9 cellular contexts compared by ENCODE assay signal in the genomic region with DNA sequence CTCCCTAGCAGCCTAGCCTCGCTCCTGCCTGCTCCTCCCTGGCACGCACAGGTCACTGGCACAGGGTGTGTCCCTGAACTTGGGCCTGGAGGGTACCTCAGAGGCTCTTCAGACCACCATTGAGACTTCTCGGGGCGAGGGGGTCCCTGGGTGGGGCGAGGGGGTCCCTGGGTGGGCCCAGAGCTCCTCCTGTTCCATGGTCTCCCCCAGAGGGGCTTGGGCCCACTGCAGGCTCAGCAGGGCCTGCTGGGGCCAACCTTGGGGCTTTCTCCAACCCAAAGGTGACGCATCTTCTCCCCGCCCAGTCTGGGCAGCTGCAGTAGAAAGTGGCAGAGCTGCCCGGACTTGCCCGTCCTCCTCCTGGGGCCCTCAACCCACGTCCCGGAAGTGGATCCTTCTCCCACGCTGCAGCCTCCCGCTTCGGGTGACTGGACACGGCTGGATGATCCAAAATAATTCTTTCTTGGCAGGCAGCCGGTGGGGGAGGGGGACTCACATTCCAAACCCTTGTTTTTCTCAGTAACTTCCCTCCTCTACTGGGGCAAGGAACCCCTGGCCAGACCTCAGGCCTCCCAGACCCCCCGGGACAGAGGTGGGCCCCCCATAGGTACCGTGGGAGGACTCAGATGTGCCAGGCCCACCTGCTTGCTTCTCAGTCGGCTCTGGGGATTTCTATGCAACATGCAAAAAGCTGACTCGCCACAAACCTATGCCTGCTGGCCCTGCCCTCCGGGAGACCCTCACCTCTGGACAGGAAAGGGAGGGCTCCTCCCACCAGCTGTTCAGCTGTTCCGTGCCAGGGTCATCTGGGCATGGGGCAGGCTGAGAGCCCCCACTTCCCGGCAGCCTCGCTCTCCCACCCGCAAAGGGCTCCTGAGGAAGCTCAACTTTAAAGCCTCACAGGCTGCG. TPM values are rescaled to one million over a fixed set of nuclear protein-coding genes. Genes with fewer than 3 reads are reported as not detected.
DNase-seq lines count a peak whose midpoint lies in the region; ATAC-seq, FAIRE-seq and TF ChIP-seq lines count a peak whose summit lies in the region.
"Had no signal": no experiment of that assay in that cellular context is flagged by ENCODE, and none has a peak within 500 bp of the region (broad histone marks: within the 10 kb centered on the region; RNA-seq: fewer than 3 reads in every experiment).

No MANE protein-coding gene starts in this region.

- TF ChIP-seq EP300 in HepG2 (IDR thresholded peaks at IDR 0.05; ENCODE audit: low read depth in 2 of 2, low read length in 2 of 2) (no peak), HepG2 (CRISPR knock-in tag; IDR thresholded peaks at IDR 0.05; ENCODE audit: borderline replicate concordance) (no peak), stomach (IDR thresholded peaks at IDR 0.05) (no peak)

- H3K9ac ChIP-seq in HUES64 (ENCODE audit: low read depth, low read length) (peak overlapping the region; percentile 25; the same call in 1 of the 2 replicates), HepG2 (ENCODE audit: insufficient read depth, low read depth, low read length) (peak overlapping the region; percentile 90)

- intact Hi-C loops in dendritic cell treated with granulocyte-macrophage colony-stimulating factor and Interleukin-4, amounts not matched to agents 40 ng/mL and 50 ng/mL, for 4 days (cut with micrococcal nuclease): loop anchor here (5.0 kb wide), 2 partner anchors 34 to 36 kb away; partner anchors contain the start of genes MAPK11 and PPP6R2
- intact Hi-C loops in HepG2 (cut with micrococcal nuclease; ENCODE audit: unreplicated experiment): no loop called here
- intact Hi-C loops in stomach (cut with DNase I; ENCODE audit: low total_unique reads): no loop called here

- H3K4me1 ChIP-seq in HUES64 (ENCODE audit: insufficient read depth, low read length): peaks cover 20% of the 10 kb centered on the region; the same call in 1 of the 2 replicates
- peaks cover 82% of the 10 kb centered on the region for H3K4me1 ChIP-seq in HepG2 (ENCODE audit: insufficient read depth, low read length)
- H3K4me1 ChIP-seq in stomach: peaks cover 61 to 76% (median 73%) of the 10 kb centered on the region in 4 donors

- in situ Hi-C loops in HepG2 (cut with HindIII; ENCODE audit: extremely low pct_ligation_motif_present, low pct_unique_long_range_greater_than_20kb): no loop called here

- no peaks in the 10 kb centered on the region for H3K27me3 Mint-ChIP-seq in dendritic cell treated with granulocyte-macrophage colony-stimulating factor and Interleukin-4, amounts not matched to agents 40 ng/mL and 50 ng/mL, for 4 days

- TSS peak; percentile 74 for BruUV-seq in HepG2 (replicated peaks; lab: Mats Ljungman, UMichigan)

- H3K27me3 ChIP-seq in HUES64 (ENCODE audit: insufficient read depth, low read length) (peaks cover 7% of the 10 kb centered on the region; the same call in 1 of the 2 replicates), HepG2 (ENCODE audit: control insufficient read depth in 1 of 2, insufficient read depth in 2 of 2, low read length in 2 of 2) (no peaks in the 10 kb centered on the region), stomach (peaks cover 0 to 6% (median 0%) of the 10 kb centered on the region in 3 donors)

- 38% methylated on average over 26 of the region's 26 CpGs for WGBS in HUES64
- 16% methylated on average over 9 of the region's 26 CpGs for WGBS in HepG2 (ENCODE audit: low lambda C conversion rate)
- WGBS in stomach, 5 donors: 4 to 11% (median 6%) methylated on average over 16 to 26 of the region's 26 CpGs

- no peaks in the 10 kb centered on the region; the same call in 1 of the 2 replicates for H4K20me1 ChIP-seq in HepG2 (ENCODE audit: insufficient read depth, low read length)

- peaks cover 57% of the 10 kb centered on the region for H3K79me2 ChIP-seq in HepG2 (ENCODE audit: insufficient read depth, low read length)

- POLR2A ChIA-PET in HepG2 (lab: Yijun Ruan, JAX): interaction anchor here (0.9 to 6.7 kb wide), 9 partner anchors 8 to 167 kb away, joined by 3 to 126 read pairs (median 7); partner anchors contain the start of gene MAPK12

- TF ChIP-seq CTCF in HepG2 (CRISPR knock-in tag; IDR thresholded peaks at IDR 0.05) (no peak), stomach (IDR thresholded peaks at IDR 0.05) (no peak)

- no peak for ATAC-seq in HepG2

- no peaks in the 10 kb centered on the region for H3K9me3 ChIP-seq in HUES64 (ENCODE audit: insufficient read depth, low read depth, low read length)
- no peaks in the 10 kb centered on the region for H3K9me3 ChIP-seq in HepG2 (ENCODE audit: low read length)
- no peaks in the 10 kb centered on the region for H3K9me3 ChIP-seq in stomach

- no peak overlapping the region for H2AFZ ChIP-seq in HepG2 (ENCODE audit: low read length)

- H3K27ac ChIP-seq in HUES64 (ENCODE audit: low read depth, low read length): no peak overlapping the region
- peak overlapping the region; percentile 67 for H3K27ac ChIP-seq in HepG2 (ENCODE audit: extremely low read length, insufficient read depth, low read length)
- peak overlapping the region; percentile 94 to 96 (median 95) for H3K27ac ChIP-seq in stomach

- peak; percentile 26 for FAIRE-seq in HepG2 (lab: Jason Lieb, UNC)
- FAIRE-seq: A204.1 had no signal

- no peak for TF ChIP-seq RAD21 in HepG2 (CRISPR knock-in tag; IDR thresholded peaks at IDR 0.05)

- H3K4me1 Mint-ChIP-seq in dendritic cell treated with granulocyte-macrophage colony-stimulating factor and Interleukin-4, amounts not matched to agents 40 ng/mL and 50 ng/mL, for 4 days (ENCODE audit: low read depth): peaks cover 67% of the 10 kb centered on the region

- DNase-seq in NCI-H1417 (lab: John Stamatoyannopoulos, UW): peak; percentile 49 to 80 (median 61)
- DNase-seq in NCI-H1417 treated with DMSO at 0.1 percent for 48 hours (lab: John Stamatoyannopoulos, UW): no peak
- no peak for DNase-seq in HepG2 (ENCODE audit: low spot score)
- DNase-seq in stomach: peak; percentile 88
- DNase-seq in cerebellar nuclear complex (lab: John Stamatoyannopoulos, UW): no peak

- peaks cover 53% of the 10 kb centered on the region for H3K36me3 Mint-ChIP-seq in dendritic cell treated with granulocyte-macrophage colony-stimulating factor and Interleukin-4, amounts not matched to agents 40 ng/mL and 50 ng/mL, for 4 days (ENCODE audit: low read depth)

- H3K9me3 Mint-ChIP-seq in dendritic cell treated with granulocyte-macrophage colony-stimulating factor and Interleukin-4, amounts not matched to agents 40 ng/mL and 50 ng/mL, for 4 days: no peaks in the 10 kb centered on the region

- TF ChIP-seq POLR2A in Raji (IDR thresholded peaks at IDR 0.05; ENCODE audit: insufficient read depth, low read depth, low read length) (0 out of 2 replicates have a peak, but pooled peaks have one; percentile 7), HepG2 (IDR thresholded peaks at IDR 0.05; ENCODE audit: insufficient read depth in 1 of 2, low read depth in 2 of 2, low read length in 2 of 2) (no peak; a peak in 1 of 4 replicates), stomach (IDR thresholded peaks at IDR 0.05) (no peak)

- H3K4me2 ChIP-seq in HepG2 (ENCODE audit: low read depth, low read length): peak overlapping the region; percentile 90

- peak overlapping the region; percentile 74 for H3K4me3 ChIP-seq in HUES64 (ENCODE audit: low read length)
- peak overlapping the region; percentile 90 to 95 (median 95) for H3K4me3 ChIP-seq in HepG2 (replicated peaks in 1 of 3; ENCODE audit: insufficient read depth in 1 of 3, low read depth in 2 of 3, low read length in 3 of 3)
- peak overlapping the region; percentile 84 to 94 (median 87) for H3K4me3 ChIP-seq in stomach

- H3K27ac Mint-ChIP-seq in dendritic cell treated with granulocyte-macrophage colony-stimulating factor and Interleukin-4, amounts not matched to agents 40 ng/mL and 50 ng/mL, for 4 days: peak overlapping the region; percentile 89

- H3K4me3 Mint-ChIP-seq in dendritic cell treated with granulocyte-macrophage colony-stimulating factor and Interleukin-4, amounts not matched to agents 40 ng/mL and 50 ng/mL, for 4 days: peak overlapping the region; percentile 77

- CTCF ChIA-PET in HepG2 (lab: Yijun Ruan, JAX; ENCODE audit: low intra/inter-chr PET ratio, low total read pairs): interaction anchor here (1.4 kb wide), 1 partner anchor 29 kb away, joined by 4 read pairs; no protein-coding TSS in a partner anchor

- H3K36me3 ChIP-seq in HUES64 (ENCODE audit: insufficient read depth, low read length) (no peaks in the 10 kb centered on the region), HepG2 (replicated peaks in 1 of 2; ENCODE audit: control insufficient read depth in 1 of 2, insufficient read depth in 2 of 2, low read length in 2 of 2) (peaks cover 0 to 2% of the 10 kb centered on the region in 2 experiments; a peak in 1 of 5 replicates), stomach (peaks cover 0 to 4% (median 0%) of the 10 kb centered on the region in 4 donors)

RNA-seq across cellular contexts. Expression of gene PLXNB2, which starts 1.5 kb away (rescaled TPM):
- 44.5 TPM for polyA plus RNA-seq in HUES64 (2013, experiment 1 of 2)
- polyA plus RNA-seq in HUES64 (2013, experiment 2 of 2): 48.0 TPM
- 19.3 and 32.6 TPM in 2 replicates for total RNA-seq in HepG2 (2016; rRNA removed; fragmentation: Illumina TruSeq; extraction: Trizol)
- total RNA-seq in HepG2 (2016; cell fraction: cytosol; rRNA removed; fragmentation: Illumina TruSeq; extraction: Trizol; ENCODE audit: low read depth): 4.6 and 4.9 TPM in 2 replicates
- 16.8 and 32.7 TPM in 2 replicates for total RNA-seq in HepG2 (2016; cell fraction: insoluble cytoplasmic fraction; rRNA removed; fragmentation: Illumina TruSeq; extraction: Trizol)
- total RNA-seq in HepG2 (2016; cell fraction: membrane; rRNA removed; fragmentation: Illumina TruSeq; extraction: Trizol): 13.7 and 15.6 TPM in 2 replicates
- 43.2 and 57.8 TPM in 2 replicates for total RNA-seq in HepG2 (2016; cell fraction: nucleus; rRNA removed; fragmentation: Illumina TruSeq; extraction: Trizol)
- 68.9 and 79.4 TPM in 2 replicates for polyA plus RNA-seq in HepG2 (2011; rRNA removed)
- polyA plus RNA-seq in HepG2 (2011; cell fraction: cytosol; rRNA removed): 46.5 and 75.4 TPM in 2 replicates
- polyA plus RNA-seq in HepG2 (2011; cell fraction: nucleus; rRNA removed): 265 and 413 TPM in 2 replicates
- polyA plus RNA-seq in HepG2 (2012): 53.9 and 72.9 TPM in 2 replicates
- 5.5 and 6.2 TPM in 2 replicates for polyA plus RNA-seq in HepG2 (2016; cell fraction: cytosol; fragmentation: Illumina TruSeq; extraction: Trizol; ENCODE audit: low read depth)
- polyA plus RNA-seq in HepG2 (2016; cell fraction: insoluble cytoplasmic fraction; fragmentation: Illumina TruSeq; extraction: Trizol; ENCODE audit: low read depth): 16.2 and 23.0 TPM in 2 replicates
- polyA plus RNA-seq in HepG2 (2016; cell fraction: membrane; fragmentation: Illumina TruSeq; extraction: Trizol; ENCODE audit: low read depth): 10.1 and 11.9 TPM in 2 replicates
- 148 and 155 TPM in 2 replicates for polyA plus RNA-seq in HepG2 (2016; cell fraction: nucleus; fragmentation: Illumina TruSeq; extraction: Trizol; ENCODE audit: insufficient read depth, low read depth)
- polyA minus RNA-seq in HepG2 (2011; rRNA and poly(A)+ RNA removed; ENCODE audit: low replicate concordance): 61.5 and 149 TPM in 2 replicates
- 76.6 and 89.8 TPM in 2 replicates for polyA minus RNA-seq in HepG2 (2011; cell fraction: cytosol; rRNA and poly(A)+ RNA removed)
- 57.9 and 61.3 TPM in 2 replicates for polyA minus RNA-seq in HepG2 (2011; cell fraction: nucleus; rRNA and poly(A)+ RNA removed)
- total RNA-seq in stomach: 100 to 1,000 TPM; 105 to 648 (median 400) TPM
- polyA plus RNA-seq in stomach: 100 to 1,000 TPM in 2 of 3 donors, 10 to 100 TPM in 1; 50.3 to 197 (median 147) TPM

RNA-seq across cellular contexts. Expression of gene DENND6B, which starts 20.9 kb away (rescaled TPM):
- 1.00 TPM for polyA plus RNA-seq in HUES64 (2013, experiment 1 of 2)
- polyA plus RNA-seq in HUES64 (2013, experiment 2 of 2): 2.5 TPM
- total RNA-seq in HepG2 (2016; rRNA removed; fragmentation: Illumina TruSeq; extraction: Trizol) (0.84 and 0.95 TPM in 2 replicates), stomach (10 to 100 TPM in 2 of 5 donors, 1 to 10 TPM in 3; 2.2 to 13.4 (median 2.5) TPM)
- total RNA-seq in HepG2 (2016; cell fraction: cytosol; rRNA removed; fragmentation: Illumina TruSeq; extraction: Trizol; ENCODE audit: low read depth): 0.30 and 0.44 TPM in 2 replicates
- total RNA-seq in HepG2 (2016; cell fraction: insoluble cytoplasmic fraction; rRNA removed; fragmentation: Illumina TruSeq; extraction: Trizol): 0.22 and 0.65 TPM in 2 replicates
- 0.52 and 0.90 TPM in 2 replicates for total RNA-seq in HepG2 (2016; cell fraction: membrane; rRNA removed; fragmentation: Illumina TruSeq; extraction: Trizol)
- total RNA-seq in HepG2 (2016; cell fraction: nucleus; rRNA removed; fragmentation: Illumina TruSeq; extraction: Trizol): 0.90 and 1.1 TPM in 2 replicates
- polyA plus RNA-seq in HepG2 (2011; rRNA removed) (3.8 and 4.2 TPM in 2 replicates), stomach (1 to 10 TPM; 2.0 to 7.6 (median 5.5) TPM)
- 1.8 TPM in 2 replicates for polyA plus RNA-seq in HepG2 (2011; cell fraction: cytosol; rRNA removed)
- polyA plus RNA-seq in HepG2 (2011; cell fraction: nucleus; rRNA removed): 33.7 and 41.4 TPM in 2 replicates
- polyA plus RNA-seq in HepG2 (2012): 2.5 and 2.6 TPM in 2 replicates
- polyA plus RNA-seq in HepG2 (2016; cell fraction: cytosol; fragmentation: Illumina TruSeq; extraction: Trizol; ENCODE audit: low read depth): 0.33 and 0.71 TPM in 2 replicates
- 0.74 and 0.86 TPM in 2 replicates for polyA plus RNA-seq in HepG2 (2016; cell fraction: insoluble cytoplasmic fraction; fragmentation: Illumina TruSeq; extraction: Trizol; ENCODE audit: low read depth)
- polyA plus RNA-seq in HepG2 (2016; cell fraction: membrane; fragmentation: Illumina TruSeq; extraction: Trizol; ENCODE audit: low read depth): 0.63 and 1.2 TPM in 2 replicates
- 4.0 and 5.3 TPM in 2 replicates for polyA plus RNA-seq in HepG2 (2016; cell fraction: nucleus; fragmentation: Illumina TruSeq; extraction: Trizol; ENCODE audit: insufficient read depth, low read depth)
- polyA minus RNA-seq in HepG2 (2011; rRNA and poly(A)+ RNA removed; ENCODE audit: low replicate concordance): 0.58 and 2.9 TPM in 2 replicates
- polyA minus RNA-seq in HepG2 (2011; cell fraction: cytosol; rRNA and poly(A)+ RNA removed): 1.3 TPM in 2 replicates
- polyA minus RNA-seq in HepG2 (2011; cell fraction: nucleus; rRNA and poly(A)+ RNA removed): 2.6 and 3.3 TPM in 2 replicates

RNA-seq across cellular contexts. Expression of gene MAPK11, which starts 35.7 kb away (rescaled TPM):
- 1.1 TPM for polyA plus RNA-seq in HUES64 (2013, experiment 1 of 2)
- 0.95 TPM for polyA plus RNA-seq in HUES64 (2013, experiment 2 of 2)
- total RNA-seq in HepG2 (2016; rRNA removed; fragmentation: Illumina TruSeq; extraction: Trizol): 0.15 TPM in 1 of 2 replicates, not detected in the other
- not detected in 2 replicates for total RNA-seq in HepG2 (2016; cell fraction: cytosol; rRNA removed; fragmentation: Illumina TruSeq; extraction: Trizol; ENCODE audit: low read depth)
- total RNA-seq in HepG2 (2016; cell fraction: insoluble cytoplasmic fraction; rRNA removed; fragmentation: Illumina TruSeq; extraction: Trizol): 0.12 and 0.15 TPM in 2 replicates
- total RNA-seq in HepG2 (2016; cell fraction: membrane; rRNA removed; fragmentation: Illumina TruSeq; extraction: Trizol): 0.10 and 0.19 TPM in 2 replicates
- total RNA-seq in HepG2 (2016; cell fraction: nucleus; rRNA removed; fragmentation: Illumina TruSeq; extraction: Trizol): 0.28 TPM in 1 of 2 replicates, not detected in the other
- polyA plus RNA-seq in HepG2 (2011; rRNA removed): 0.17 and 0.46 TPM in 2 replicates
- 0.13 and 0.19 TPM in 2 replicates for polyA plus RNA-seq in HepG2 (2011; cell fraction: cytosol; rRNA removed)
- 1.9 TPM in 2 replicates for polyA plus RNA-seq in HepG2 (2011; cell fraction: nucleus; rRNA removed)
- polyA plus RNA-seq in HepG2 (2012): 0.21 TPM in 1 of 2 replicates, not detected in the other
- 0.05 and 0.07 TPM in 2 replicates for polyA plus RNA-seq in HepG2 (2016; cell fraction: cytosol; fragmentation: Illumina TruSeq; extraction: Trizol; ENCODE audit: low read depth)
- polyA plus RNA-seq in HepG2 (2016; cell fraction: insoluble cytoplasmic fraction; fragmentation: Illumina TruSeq; extraction: Trizol; ENCODE audit: low read depth): 0.19 and 0.24 TPM in 2 replicates
- 0.13 TPM in 1 of 2 replicates, not detected in the other for polyA plus RNA-seq in HepG2 (2016; cell fraction: membrane; fragmentation: Illumina TruSeq; extraction: Trizol; ENCODE audit: low read depth)
- 0.25 and 0.37 TPM in 2 replicates for polyA plus RNA-seq in HepG2 (2016; cell fraction: nucleus; fragmentation: Illumina TruSeq; extraction: Trizol; ENCODE audit: insufficient read depth, low read depth)
- 0.58 and 0.94 TPM in 2 replicates for polyA minus RNA-seq in HepG2 (2011; rRNA and poly(A)+ RNA removed; ENCODE audit: low replicate concordance)
- not detected in 2 replicates for polyA minus RNA-seq in HepG2 (2011; cell fraction: cytosol; rRNA and poly(A)+ RNA removed)
- polyA minus RNA-seq in HepG2 (2011; cell fraction: nucleus; rRNA and poly(A)+ RNA removed): 0.13 TPM in 1 of 2 replicates, not detected in the other
- total RNA-seq in stomach: 10 to 100 TPM in 1 of 5 donors, 1 to 10 TPM in 2, under 1 TPM in 1, not detected in 1; 0.29 to 10.1 (median 5.7) TPM
- polyA plus RNA-seq in stomach: 10 to 100 TPM in 2 of 3 donors, 1 to 10 TPM in 1; 8.5 to 13.6 (median 12.3) TPM

RNA-seq across cellular contexts. Expression of gene PPP6R2, which starts 37.2 kb away (rescaled TPM):
- 21.7 TPM for polyA plus RNA-seq in HUES64 (2013, experiment 1 of 2)
- 20.7 TPM for polyA plus RNA-seq in HUES64 (2013, experiment 2 of 2)
- total RNA-seq in HepG2 (2016; rRNA removed; fragmentation: Illumina TruSeq; extraction: Trizol) (36.1 and 55.0 TPM in 2 replicates), stomach (100 to 1,000 TPM in 3 of 5 donors, 10 to 100 TPM in 2; 54.9 to 243 (median 151) TPM)
- total RNA-seq in HepG2 (2016; cell fraction: cytosol; rRNA removed; fragmentation: Illumina TruSeq; extraction: Trizol; ENCODE audit: low read depth): 13.5 and 14.8 TPM in 2 replicates
- total RNA-seq in HepG2 (2016; cell fraction: insoluble cytoplasmic fraction; rRNA removed; fragmentation: Illumina TruSeq; extraction: Trizol): 33.5 and 56.7 TPM in 2 replicates
- 26.4 and 27.2 TPM in 2 replicates for total RNA-seq in HepG2 (2016; cell fraction: membrane; rRNA removed; fragmentation: Illumina TruSeq; extraction: Trizol)
- total RNA-seq in HepG2 (2016; cell fraction: nucleus; rRNA removed; fragmentation: Illumina TruSeq; extraction: Trizol): 53.7 and 65.8 TPM in 2 replicates
- polyA plus RNA-seq in HepG2 (2011; rRNA removed) (102 and 112 TPM in 2 replicates), stomach (10 to 100 TPM; 24.4 to 36.5 (median 28.7) TPM)
- polyA plus RNA-seq in HepG2 (2011; cell fraction: cytosol; rRNA removed): 56.6 and 76.3 TPM in 2 replicates
- 458 and 611 TPM in 2 replicates for polyA plus RNA-seq in HepG2 (2011; cell fraction: nucleus; rRNA removed)
- polyA plus RNA-seq in HepG2 (2012): 58.5 and 66.4 TPM in 2 replicates
- 6.8 and 7.7 TPM in 2 replicates for polyA plus RNA-seq in HepG2 (2016; cell fraction: cytosol; fragmentation: Illumina TruSeq; extraction: Trizol; ENCODE audit: low read depth)
- 26.5 and 32.8 TPM in 2 replicates for polyA plus RNA-seq in HepG2 (2016; cell fraction: insoluble cytoplasmic fraction; fragmentation: Illumina TruSeq; extraction: Trizol; ENCODE audit: low read depth)
- 17.1 and 18.2 TPM in 2 replicates for polyA plus RNA-seq in HepG2 (2016; cell fraction: membrane; fragmentation: Illumina TruSeq; extraction: Trizol; ENCODE audit: low read depth)
- 172 and 175 TPM in 2 replicates for polyA plus RNA-seq in HepG2 (2016; cell fraction: nucleus; fragmentation: Illumina TruSeq; extraction: Trizol; ENCODE audit: insufficient read depth, low read depth)
- polyA minus RNA-seq in HepG2 (2011; rRNA and poly(A)+ RNA removed; ENCODE audit: low replicate concordance): 25.0 and 101 TPM in 2 replicates
- 29.8 and 30.8 TPM in 2 replicates for polyA minus RNA-seq in HepG2 (2011; cell fraction: cytosol; rRNA and poly(A)+ RNA removed)
- polyA minus RNA-seq in HepG2 (2011; cell fraction: nucleus; rRNA and poly(A)+ RNA removed): 84.9 and 89.9 TPM in 2 replicates

RNA-seq across cellular contexts. Expression of gene MAPK12, which starts 44.4 kb away (rescaled TPM):
- polyA plus RNA-seq in HUES64 (2013, experiment 1 of 2): 12.3 TPM
- 11.7 TPM for polyA plus RNA-seq in HUES64 (2013, experiment 2 of 2)
- total RNA-seq in HepG2 (2016; rRNA removed; fragmentation: Illumina TruSeq; extraction: Trizol) (15.0 and 23.3 TPM in 2 replicates), stomach (10 to 100 TPM in 2 of 5 donors, 1 to 10 TPM in 3; 5.2 to 49.6 (median 9.3) TPM)
- 25.0 and 26.8 TPM in 2 replicates for total RNA-seq in HepG2 (2016; cell fraction: cytosol; rRNA removed; fragmentation: Illumina TruSeq; extraction: Trizol; ENCODE audit: low read depth)
- total RNA-seq in HepG2 (2016; cell fraction: insoluble cytoplasmic fraction; rRNA removed; fragmentation: Illumina TruSeq; extraction: Trizol): 15.4 and 25.6 TPM in 2 replicates
- total RNA-seq in HepG2 (2016; cell fraction: membrane; rRNA removed; fragmentation: Illumina TruSeq; extraction: Trizol): 43.0 and 45.2 TPM in 2 replicates
- 20.3 and 23.6 TPM in 2 replicates for total RNA-seq in HepG2 (2016; cell fraction: nucleus; rRNA removed; fragmentation: Illumina TruSeq; extraction: Trizol)
- polyA plus RNA-seq in HepG2 (2011; rRNA removed) (22.2 and 22.8 TPM in 2 replicates), stomach (1 to 10 TPM; 4.7 to 9.3 (median 7.1) TPM)
- 12.9 and 20.7 TPM in 2 replicates for polyA plus RNA-seq in HepG2 (2011; cell fraction: cytosol; rRNA removed)
- 115 and 151 TPM in 2 replicates for polyA plus RNA-seq in HepG2 (2011; cell fraction: nucleus; rRNA removed)
- polyA plus RNA-seq in HepG2 (2012): 6.9 and 10.9 TPM in 2 replicates
- 27.8 and 28.1 TPM in 2 replicates for polyA plus RNA-seq in HepG2 (2016; cell fraction: cytosol; fragmentation: Illumina TruSeq; extraction: Trizol; ENCODE audit: low read depth)
- polyA plus RNA-seq in HepG2 (2016; cell fraction: insoluble cytoplasmic fraction; fragmentation: Illumina TruSeq; extraction: Trizol; ENCODE audit: low read depth): 14.6 and 16.4 TPM in 2 replicates
- 37.0 and 38.8 TPM in 2 replicates for polyA plus RNA-seq in HepG2 (2016; cell fraction: membrane; fragmentation: Illumina TruSeq; extraction: Trizol; ENCODE audit: low read depth)
- 56.9 and 60.1 TPM in 2 replicates for polyA plus RNA-seq in HepG2 (2016; cell fraction: nucleus; fragmentation: Illumina TruSeq; extraction: Trizol; ENCODE audit: insufficient read depth, low read depth)
- 16.5 and 18.7 TPM in 2 replicates for polyA minus RNA-seq in HepG2 (2011; rRNA and poly(A)+ RNA removed; ENCODE audit: low replicate concordance)
- 5.1 and 9.2 TPM in 2 replicates for polyA minus RNA-seq in HepG2 (2011; cell fraction: cytosol; rRNA and poly(A)+ RNA removed)
- 25.6 and 25.8 TPM in 2 replicates for polyA minus RNA-seq in HepG2 (2011; cell fraction: nucleus; rRNA and poly(A)+ RNA removed)

Comparison
In these comparisons a context has a peak if more than half of its experiments do, and no peak if none do; other contexts are left out.
1. DNase-seq: peak in NCI-H1417 (3 of 3) and stomach (single experiment); none in NCI-H1417 treated with DMSO at 0.1 percent for 48 hours (single experiment), HepG2 (single experiment) and cerebellar nuclear complex (0 of 2).
2. Peak in every context shown above with its lines, with median percentiles within 50 percentile points of each other: H3K4me3 ChIP-seq.